In genomic region chr3:73294532-73294931, GRCh38 we compare ENCODE assay signal across 22 cellular contexts.
"Had no signal": no experiment of that assay in that cellular context is flagged by ENCODE, and none has a peak within 500 bp of the region (broad histone marks: within the 10 kb centered on the region; RNA-seq: fewer than 3 reads in every experiment).

No MANE protein-coding gene starts in this region.

- H3K27ac ChIP-seq: heart left ventricle, left ventricle myocardium inferior, lower lobe of right lung, neutrophil, psoas muscle, right lobe of liver, thoracic aorta had no signal

- H3K4me1 Mint-ChIP-seq: immature natural killer cell; memory B cell; stimulated activated naive B cell treated with anti-CD40 and anti-IgM and Interleukin-4, amounts not matched to agents 10 μg/mL and 1 μg/mL and 100 μg/mL, for 72 hours; stimulated activated naive CD8-positive, alpha-beta T cell treated with anti-CD3 and anti-CD28 coated beads, Interleukin-15, amount 100 ng/mL, for 72 hours had no signal

- H3K9me3 ChIP-seq: heart left ventricle, left ventricle myocardium inferior, lower lobe of right lung, neutrophil, psoas muscle, right lobe of liver, thoracic aorta had no signal

- H3K4me1 ChIP-seq: heart left ventricle, left ventricle myocardium inferior, lower lobe of right lung, psoas muscle, right lobe of liver had no signal

- H3K36me3 ChIP-seq: heart left ventricle, left ventricle myocardium inferior, lower lobe of right lung, neutrophil, right lobe of liver, thoracic aorta had no signal

- ATAC-seq: effector memory CD8-positive, alpha-beta T cell; heart left ventricle; lower lobe of right lung; natural killer cell treated with Interleukin-12 subunit alpha and Interleukin-12 subunit beta and Interleukin-15 and Interleukin-18, amount 100 ng/mL, for 72 hours; psoas muscle; right lobe of liver; stimulated activated naive B cell treated with anti-CD40 and anti-IgM and Interleukin-4, amounts not matched to agents 10 μg/mL and 1 μg/mL and 100 μg/mL, for 72 hours; stimulated activated naive CD8-positive, alpha-beta T cell treated with anti-CD3 and anti-CD28 coated beads, Interleukin-15, amount 100 ng/mL, for 72 hours had no signal

- H3K27me3 Mint-ChIP-seq: effector memory CD8-positive, alpha-beta T cell; memory B cell; natural killer cell treated with Interleukin-12 subunit alpha and Interleukin-12 subunit beta and Interleukin-15 and Interleukin-18, amount 100 ng/mL, for 72 hours had no signal

- H3K27me3 ChIP-seq: heart left ventricle, neutrophil, right lobe of liver had no signal

- H3K36me3 Mint-ChIP-seq: immature natural killer cell; memory B cell; natural killer cell treated with Interleukin-12 subunit alpha and Interleukin-12 subunit beta and Interleukin-15 and Interleukin-18, amount 100 ng/mL, for 72 hours; stimulated activated naive B cell treated with anti-CD40 and anti-IgM and Interleukin-4, amounts not matched to agents 10 μg/mL and 1 μg/mL and 100 μg/mL, for 72 hours had no signal

- H3K9me3 Mint-ChIP-seq: dendritic cell treated with granulocyte-macrophage colony-stimulating factor and Interleukin-4, amounts not matched to agents 40 ng/mL and 50 ng/mL, for 4 days; effector memory CD8-positive, alpha-beta T cell; natural killer cell treated with Interleukin-12 subunit alpha and Interleukin-12 subunit beta and Interleukin-15 and Interleukin-18, amount 100 ng/mL, for 72 hours had no signal

- DNase-seq: cerebellar nuclear complex; effector memory CD8-positive, alpha-beta T cell; foreskin melanocyte; heart left ventricle; hippocampal formation; immature natural killer cell; left ventricle myocardium inferior; lower lobe of right lung; midbrain; psoas muscle; retina; right lobe of liver; stimulated activated CD4-positive, alpha-beta T cell treated with anti-CD3 and anti-CD28 coated beads, Interleukin-1b, Interleukin-23, amount 100 ng/mL, for 48 hours; stimulated activated CD4-positive, alpha-beta T cell treated with anti-CD3 and anti-CD28 coated beads, Interleukin-4, amount 100 ng/mL, for 24 hours; stimulated activated naive B cell treated with anti-CD40 and anti-IgM and Interleukin-4, amounts not matched to agents 10 μg/mL and 1 μg/mL and 100 μg/mL, for 72 hours; stimulated activated naive CD8-positive, alpha-beta T cell treated with anti-CD3 and anti-CD28 coated beads, Interleukin-15, amount 100 ng/mL, for 72 hours; trophoblast cell had no signal

- H3K4me3 ChIP-seq: heart left ventricle, left ventricle myocardium inferior, lower lobe of right lung, psoas muscle, right lobe of liver, thoracic aorta had no signal

- H3K4me3 Mint-ChIP-seq: dendritic cell treated with granulocyte-macrophage colony-stimulating factor and Interleukin-4, amounts not matched to agents 40 ng/mL and 50 ng/mL, for 4 days; effector memory CD8-positive, alpha-beta T cell; immature natural killer cell; memory B cell; natural killer cell treated with Interleukin-12 subunit alpha and Interleukin-12 subunit beta and Interleukin-15 and Interleukin-18, amount 100 ng/mL, for 72 hours; stimulated activated naive B cell treated with anti-CD40 and anti-IgM and Interleukin-4, amounts not matched to agents 10 μg/mL and 1 μg/mL and 100 μg/mL, for 72 hours; stimulated activated naive CD8-positive, alpha-beta T cell treated with anti-CD3 and anti-CD28 coated beads, Interleukin-15, amount 100 ng/mL, for 72 hours had no signal

- H3K27ac Mint-ChIP-seq: dendritic cell treated with granulocyte-macrophage colony-stimulating factor and Interleukin-4, amounts not matched to agents 40 ng/mL and 50 ng/mL, for 4 days; effector memory CD8-positive, alpha-beta T cell; immature natural killer cell; memory B cell; natural killer cell treated with Interleukin-12 subunit alpha and Interleukin-12 subunit beta and Interleukin-15 and Interleukin-18, amount 100 ng/mL, for 72 hours; stimulated activated naive B cell treated with anti-CD40 and anti-IgM and Interleukin-4, amounts not matched to agents 10 μg/mL and 1 μg/mL and 100 μg/mL, for 72 hours; stimulated activated naive CD8-positive, alpha-beta T cell treated with anti-CD3 and anti-CD28 coated beads, Interleukin-15, amount 100 ng/mL, for 72 hours had no signal
